8 cellular contexts compared by ENCODE assay signal in genomic region chr14:73644531-73645247, GRCh38. TPM values are rescaled to one million over a fixed set of nuclear protein-coding genes. Genes with fewer than 3 reads are reported as not detected.
DNase-seq lines count a peak whose midpoint lies in the region; ATAC-seq and TF ChIP-seq lines count a peak whose summit lies in the region.

Gene DNAL1, plus strand, starts transcription at chr14:73644986. Its CDS starts 54 bp downstream, at chr14:73645040.

- TF ChIP-seq POLR2A in IMR-90 (IDR thresholded peaks at IDR 0.05; ENCODE audit: low read depth, low read length), result peak; percentile 79

- H2BK15ac ChIP-seq in IMR-90 (ENCODE audit: low read depth, low read length), result peak within 1 kb of the TSS; percentile 77; the same call in 2 of the 3 replicates

- peak within 1 kb of the TSS; percentile 91 for H2BK5ac ChIP-seq in IMR-90 (ENCODE audit: low read depth, low read length, poor library complexity, severe bottlenecking)

- H3K18ac ChIP-seq in IMR-90 (ENCODE audit: low read depth, low read length), result peak within 1 kb of the TSS; percentile 62

- H2AFZ ChIP-seq in IMR-90 (replicated peaks; ENCODE audit: low read length, poor library complexity) (peak within 1 kb of the TSS; percentile 97), OCI-LY7 (ENCODE audit: low read length) (peak within 1 kb of the TSS; percentile 94)

- no peaks in the 10 kb centered on the region for H3K79me2 ChIP-seq in OCI-LY7 (ENCODE audit: insufficient read depth, low read depth, low read length)

- H2BK20ac ChIP-seq in IMR-90 (ENCODE audit: low read depth, low read length), result no peak within 1 kb of the TSS

- POLR2A ChIA-PET in IMR-90 (lab: Charles Lee; ENCODE audit: unreplicated experiment), result interaction anchor here (0.5 to 0.6 kb wide), 2 partner anchors 27 to 182 kb away, joined by 4 to 5 read pairs; no protein-coding TSS in a partner anchor
- POLR2A ChIA-PET in OCI-LY7 (lab: Charles Lee), result interaction anchor here (0.6 to 1.8 kb wide), 4 partner anchors 10 to 168 kb away, joined by 3 to 4 read pairs (median 3); partner anchors contain the start of gene ACOT2

- TF ChIP-seq RAD21 in IMR-90 (IDR thresholded peaks at IDR 0.05; ENCODE audit: low read length), result no peak

- H3K27me3 ChIP-seq in IMR-90 (ENCODE audit: control insufficient read depth, insufficient read depth, low read length), result no peaks in the 10 kb centered on the region

- H3K9me2 ChIP-seq in OCI-LY7 (ENCODE audit: insufficient read depth, low read length), result no peaks in the 10 kb centered on the region

- TF ChIP-seq CTCF in IMR-90 (conservative IDR thresholded peaks at IDR 0.05; ENCODE audit: low read depth, low read length) (no peak), OCI-LY7 (conservative IDR thresholded peaks at IDR 0.05; ENCODE audit: low read length) (no peak), mucosa of descending colon (IDR thresholded peaks at IDR 0.05) (no peak)

- H4K20me1 ChIP-seq in IMR-90 (ENCODE audit: insufficient read depth, low read length) (no peaks in the 10 kb centered on the region), OCI-LY7 (ENCODE audit: insufficient read depth, low read length) (no peaks in the 10 kb centered on the region)

- peak within 1 kb of the TSS; percentile 93 for H4K91ac ChIP-seq in IMR-90 (ENCODE audit: insufficient read depth, low read depth, low read length)

- dilution Hi-C loops in IMR-90 (cut with HindIII; ENCODE audit: low sequenced_read_pairs, unreplicated experiment), result no loop called here

- no TSS peak for BruUV-seq in IMR-90 (replicated peaks; lab: Mats Ljungman, UMichigan)
- BruUV-seq in OCI-LY7 (replicated peaks; lab: Mats Ljungman, UMichigan), result TSS peak; percentile 100

- peak within 1 kb of the TSS; percentile 65 for H2AK9ac ChIP-seq in IMR-90 (replicated peaks; ENCODE audit: low read depth, low read length, poor library complexity)

- CTCF ChIA-PET in IMR-90 (lab: Yijun Ruan, JAX) (interaction anchor here (1.5 kb wide), 1 partner anchor 18 kb away, joined by 5 read pairs; no protein-coding TSS in a partner anchor), OCI-LY7 (lab: Charles Lee; ENCODE audit: unreplicated experiment) (no interaction called here)

- H2BK120ac ChIP-seq in IMR-90 (ENCODE audit: low read depth, low read length), result peak within 1 kb of the TSS; percentile 56

- H3K9me3 ChIP-seq in IMR-90 (ENCODE audit: control insufficient read depth, insufficient read depth, low read length), result no peaks in the 10 kb centered on the region
- H3K9me3 ChIP-seq in OCI-LY7 (ENCODE audit: low read length), result no peaks in the 10 kb centered on the region
- H3K9me3 ChIP-seq in mucosa of descending colon, result no peaks in the 10 kb centered on the region

- in situ Hi-C loops in IMR-90 (cut with MboI; ENCODE audit: low sequenced_read_pairs), result no loop called here

- H3K56ac ChIP-seq in IMR-90 (ENCODE audit: extremely low read depth, insufficient read depth, low read length), result peak within 1 kb of the TSS; percentile 98

- peaks cover 10 to 30% of the 10 kb centered on the region in 2 experiments for H3K79me1 ChIP-seq in IMR-90 (ENCODE audit: low read depth in 1 of 2, low read length in 2 of 2)

- DNase-seq in DMS 273 treated with DMSO at 0.1 percent for 48 hours (lab: John Stamatoyannopoulos, UW) (peak; percentile 84), IMR-90 (peak; percentile 85), OCI-LY7 (ENCODE audit: low spot score) (peak; percentile 93), activated T-cell treated with anti-CD3 and anti-CD28 coated beads for 4 hours (peak; percentile 83), epithelial cell of prostate (ENCODE audit: low read depth, low spot score) (peak; percentile 12), mucosa of descending colon (peak; percentile 94 to 95 (median 95))
- DNase-seq in stimulated activated CD8-positive, alpha-beta memory T cell treated with anti-CD3 and anti-CD28 coated beads, Interleukin-4, amount 100 ng/mL, for 1 hour (ENCODE audit: low read depth in 2 of 2, low spot score in 1 of 2), result peak; percentile 77 to 80

- H4K8ac ChIP-seq in IMR-90 (ENCODE audit: low read depth in 2 of 2, low read length in 2 of 2), result peak within 1 kb of the TSS; percentile 94 to 96

- peak within 1 kb of the TSS; percentile 95 for H3K4me2 ChIP-seq in IMR-90 (ENCODE audit: low read depth, low read length)
- H3K4me2 ChIP-seq in OCI-LY7 (ENCODE audit: low read length), result peak within 1 kb of the TSS; percentile 80

- H4K5ac ChIP-seq in IMR-90 (ENCODE audit: low read depth, low read length), result peak within 1 kb of the TSS; percentile 76

- H3K4me1 ChIP-seq in IMR-90 (ENCODE audit: control insufficient read depth, insufficient read depth, low read length) (no peaks in the 10 kb centered on the region), OCI-LY7 (ENCODE audit: insufficient read depth, low read length, poor library complexity, severe bottlenecking) (peaks cover 13% of the 10 kb centered on the region), mucosa of descending colon (ENCODE audit: low read depth) (peaks cover 7% of the 10 kb centered on the region)

- H3K23ac ChIP-seq in IMR-90 (ENCODE audit: low read depth, low read length), result peak within 1 kb of the TSS; percentile 83; the same call in 1 of the 2 replicates

- WGBS in IMR-90 (ENCODE audit: extremely low coverage in 2 of 2, insufficient read length in 1 of 2), 2 experiments, result 0% methylated on average over 25 of the region's 43 CpGs; no CpG with 5 or more reads in 1 of the 2 experiments

- peak; percentile 97 for ATAC-seq in GM21529 (IDR thresholded peaks at IDR 0.05; ENCODE audit: unreplicated experiment)
- ATAC-seq in IMR-90 (ENCODE audit: low read depth), result peak; percentile 99
- ATAC-seq in mucosa of descending colon, result peak; percentile 100

- peak within 1 kb of the TSS; percentile 84 for H3K9ac ChIP-seq in IMR-90 (ENCODE audit: low read depth, low read length)

- H3K4me3 ChIP-seq in IMR-90 (ENCODE audit: insufficient read depth, low read depth, low read length) (peak within 1 kb of the TSS; percentile 63), OCI-LY7 (ENCODE audit: low read depth, low read length, poor library complexity, severe bottlenecking) (peak within 1 kb of the TSS; percentile 75), mucosa of descending colon (peak within 1 kb of the TSS; percentile 56)

- 0 out of 2 replicates have a peak, but pooled peaks cover 3% of the 10 kb centered on the region for H3K9me1 ChIP-seq in IMR-90 (ENCODE audit: insufficient read depth, low read length)

- peak within 1 kb of the TSS; percentile 87 for H3K4ac ChIP-seq in IMR-90 (ENCODE audit: low read depth, low read length)

- H3K36me3 ChIP-seq in IMR-90 (ENCODE audit: control insufficient read depth, insufficient read depth, low read length), result no peaks in the 10 kb centered on the region
- H3K36me3 ChIP-seq in OCI-LY7 (ENCODE audit: insufficient read depth, low read length), result no peaks in the 10 kb centered on the region
- H3K36me3 ChIP-seq in mucosa of descending colon (ENCODE audit: low read depth), result no peaks in the 10 kb centered on the region

- intact Hi-C loops in IMR-90 (cut with micrococcal nuclease) (no loop called here), OCI-LY7 (cut with micrococcal nuclease; ENCODE audit: unreplicated experiment) (loop anchor here (2.0 kb wide), 1 partner anchor 68 kb away; no protein-coding TSS in a partner anchor), mucosa of descending colon (cut with DNase I, micrococcal nuclease) (no loop called here)

- H2AK5ac ChIP-seq in IMR-90 (ENCODE audit: low read depth, low read length), result peak within 1 kb of the TSS; percentile 62

- peak within 1 kb of the TSS; percentile 86 for H3K27ac ChIP-seq in IMR-90 (ENCODE audit: insufficient read depth, low read length)
- no peak within 1 kb of the TSS for H3K27ac ChIP-seq in OCI-LY7 (ENCODE audit: low read depth, low read length, poor library complexity, severe bottlenecking)
- H3K27ac ChIP-seq in epithelial cell of prostate, result peak within 1 kb of the TSS; percentile 55

- peak within 1 kb of the TSS; percentile 98 for H3K14ac ChIP-seq in IMR-90 (replicated peaks; ENCODE audit: low read depth, low read length)

TF ChIP-seq in IMR-90, 13 proteins besides CTCF, POLR2A, EP300 and RAD21:
- TF ChIP-seq MXI1 (IDR thresholded peaks at IDR 0.05; ENCODE audit: borderline replicate concordance, low read depth, low read length) (peak; percentile 37; the same call in 1 of the 2 replicates), SMC3 (IDR thresholded peaks at IDR 0.05; ENCODE audit: low read depth, low read length) (no peak)

RNA-seq across cellular contexts. Expression of gene DNAL1, which starts in this region (rescaled TPM):
- total RNA-seq in IMR-90 (2012; rRNA removed) (5.4 and 9.7 TPM in 2 replicates), OCI-LY7 (2022) (7.5 and 9.4 TPM in 2 replicates), mucosa of descending colon (10 to 100 TPM in 1 of 3 donors, 1 to 10 TPM in 2; 7.0 to 18.9 (median 7.6) TPM)
- polyA plus RNA-seq in IMR-90 (2012; rRNA removed), result 3.2 and 4.5 TPM in 2 replicates
- polyA plus RNA-seq in IMR-90 (2012; cell fraction: cytosol; rRNA removed), result 0.31 and 1.9 TPM in 2 replicates
- polyA plus RNA-seq in IMR-90 (2012; cell fraction: nucleus; rRNA removed; ENCODE audit: low replicate concordance), result 0.46 and 2.6 TPM in 2 replicates
- total RNA-seq in OCI-LY7 (2014; rRNA removed; shearing (Covaris generic)), result 5.6 and 6.7 TPM in 2 replicates

Comparison
In these comparisons a context has a peak if more than half of its experiments do, and no peak if none do; other contexts are left out.
1. DNase-seq: peak in every context shown above with its lines; median percentile 95 in mucosa of descending colon; 93 in OCI-LY7; 85 in IMR-90; 84 in DMS 273 treated with DMSO at 0.1 percent for 48 hours; 83 in activated T-cell treated with anti-CD3 and anti-CD28 coated beads for 4 hours; 78 in stimulated activated CD8-positive, alpha-beta memory T cell treated with anti-CD3 and anti-CD28 coated beads, Interleukin-4, amount 100 ng/mL, for 1 hour; 12 in epithelial cell of prostate.